ENCODE assay signal across 18 cellular contexts in the genomic region with DNA sequence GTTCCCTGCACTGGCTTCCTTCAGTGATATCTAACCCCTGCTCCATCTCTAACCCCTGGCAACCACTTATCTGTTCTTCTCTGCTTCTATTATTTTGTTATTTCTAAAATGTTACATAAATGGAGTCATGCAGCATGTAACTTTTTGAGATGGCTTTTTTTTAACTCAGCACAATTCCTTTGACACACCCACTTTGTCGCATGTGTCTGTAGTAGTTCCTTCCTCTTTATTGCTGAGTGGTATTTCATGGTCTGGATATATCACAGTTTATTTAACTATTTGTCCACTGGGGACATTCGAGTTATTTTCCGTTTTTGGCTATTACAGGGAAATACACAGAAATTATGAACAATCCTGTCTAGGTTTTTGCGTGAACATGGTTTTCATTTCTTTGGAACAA.
DNase-seq lines count a peak whose midpoint lies in the region; ATAC-seq and TF ChIP-seq lines count a peak whose summit lies in the region.
"Had no signal": no experiment of that assay in that cellular context is flagged by ENCODE, and none has a peak within 500 bp of the region (broad histone marks: within the 10 kb centered on the region; RNA-seq: fewer than 3 reads in every experiment).

No MANE protein-coding gene starts in this region.

- peaks cover 22% of the 10 kb centered on the region for H3K4me1 ChIP-seq in upper lobe of right lung

- no peak overlapping the region for H3K4me3 ChIP-seq in upper lobe of right lung
- H3K4me3 ChIP-seq: MG63 had no signal

- H3K27me3 Mint-ChIP-seq in natural killer cell (ENCODE audit: low read depth in 2 of 2) (no peaks in the 10 kb centered on the region), brain (no peaks in the 10 kb centered on the region)
- H3K27me3 Mint-ChIP-seq in natural killer cell treated with Interleukin-12 subunit alpha and Interleukin-12 subunit beta and Interleukin-15 and Interleukin-18, amount 100 ng/mL, for 72 hours: no peaks in the 10 kb centered on the region
- H3K27me3 Mint-ChIP-seq: CD4-positive, alpha-beta T cell had no signal

- H3K36me3 Mint-ChIP-seq in natural killer cell (no peaks in the 10 kb centered on the region), brain (peaks cover 75% of the 10 kb centered on the region)
- no peaks in the 10 kb centered on the region for H3K36me3 Mint-ChIP-seq in natural killer cell treated with Interleukin-12 subunit alpha and Interleukin-12 subunit beta and Interleukin-15 and Interleukin-18, amount 100 ng/mL, for 72 hours

- H3K9me3 Mint-ChIP-seq in natural killer cell: no peaks in the 10 kb centered on the region
- H3K9me3 Mint-ChIP-seq in natural killer cell treated with Interleukin-12 subunit alpha and Interleukin-12 subunit beta and Interleukin-15 and Interleukin-18, amount 100 ng/mL, for 72 hours: no peaks in the 10 kb centered on the region
- peaks cover 0 to 10% (median 4%) of the 10 kb centered on the region in 5 experiments for H3K9me3 Mint-ChIP-seq in brain
- H3K9me3 Mint-ChIP-seq: CD4-positive, alpha-beta T cell had no signal

- intact Hi-C loops in natural killer cell (cut with micrococcal nuclease) (no loop called here), upper lobe of right lung (cut with DNase I) (no loop called here)

- peaks cover 32% of the 10 kb centered on the region for H3K36me3 ChIP-seq in upper lobe of right lung

- TF ChIP-seq CTCF in natural killer cell (IDR thresholded peaks at IDR 0.05): peak; percentile 8
- TF ChIP-seq CTCF in brain (conservative IDR thresholded peaks at IDR 0.05): no peak
- TF ChIP-seq CTCF in upper lobe of right lung (IDR thresholded peaks at IDR 0.05): no peak

- no peaks in the 10 kb centered on the region for H3K27me3 ChIP-seq in upper lobe of right lung
- H3K27me3 ChIP-seq: MG63 had no signal

- ATAC-seq in natural killer cell (no peak), upper lobe of right lung (peak; percentile 71), GM21529 (IDR thresholded peaks at IDR 0.05; ENCODE audit: unreplicated experiment) (no peak)
- no peak for ATAC-seq in natural killer cell treated with Interleukin-12 subunit alpha and Interleukin-12 subunit beta and Interleukin-15 and Interleukin-18, amount 100 ng/mL, for 72 hours

- H3K4me1 Mint-ChIP-seq in natural killer cell (no peaks in the 10 kb centered on the region), brain (peaks cover 44% of the 10 kb centered on the region)
- H3K4me1 Mint-ChIP-seq in natural killer cell treated with Interleukin-12 subunit alpha and Interleukin-12 subunit beta and Interleukin-15 and Interleukin-18, amount 100 ng/mL, for 72 hours (ENCODE audit: low read depth in 2 of 2): peaks cover 0 to 6% of the 10 kb centered on the region in 2 donors

- no peak overlapping the region for H3K27ac ChIP-seq in upper lobe of right lung
- H3K27ac ChIP-seq: KMS-11, RWPE1 had no signal

- H3K27ac Mint-ChIP-seq in natural killer cell: no peak overlapping the region
- no peak overlapping the region for H3K27ac Mint-ChIP-seq in natural killer cell treated with Interleukin-12 subunit alpha and Interleukin-12 subunit beta and Interleukin-15 and Interleukin-18, amount 100 ng/mL, for 72 hours
- H3K27ac Mint-ChIP-seq in brain: peak overlapping the region in 3 of 5 experiments; percentile 0 to 65 (median 1)
- H3K27ac Mint-ChIP-seq: CD4-positive, alpha-beta T cell had no signal

- H3K4me3 Mint-ChIP-seq in natural killer cell: no peak overlapping the region
- no peak overlapping the region for H3K4me3 Mint-ChIP-seq in natural killer cell treated with Interleukin-12 subunit alpha and Interleukin-12 subunit beta and Interleukin-15 and Interleukin-18, amount 100 ng/mL, for 72 hours
- H3K4me3 Mint-ChIP-seq in brain: no peak overlapping the region
- H3K4me3 Mint-ChIP-seq: CD4-positive, alpha-beta T cell had no signal

- no peaks in the 10 kb centered on the region for H3K9me3 ChIP-seq in upper lobe of right lung
- H3K9me3 ChIP-seq: MG63 had no signal

- DNase-seq in natural killer cell (no peak), MV-4-11 (lab: John Stamatoyannopoulos, UW) (peak; percentile 47), upper lobe of right lung (no peak), AML-193 (lab: John Stamatoyannopoulos, UW) (no peak), retina (no peak)
- no peak for DNase-seq in natural killer cell treated with Interleukin-12 subunit alpha and Interleukin-12 subunit beta and Interleukin-15 and Interleukin-18, amount 100 ng/mL, for 72 hours (ENCODE audit: low spot score)
- DNase-seq: CD4-positive, alpha-beta T cell; DMS79 treated with DMSO at 0.1 percent for 48 hours; GDM1; MG63; NCI-H1417 treated with DMSO at 0.1 percent for 48 hours; NCI-H2029 treated with DMSO at 0.1 percent for 48 hours; NCI-H524; T-helper 1 cell had no signal

Comparison
In these comparisons a context has a peak if more than half of its experiments do, and no peak if none do; other contexts are left out.
1. H3K27ac Mint-ChIP-seq: peak in brain (3 of 5); none in natural killer cell (0 of 2) and natural killer cell treated with Interleukin-12 subunit alpha and Interleukin-12 subunit beta and Interleukin-15 and Interleukin-18, amount 100 ng/mL, for 72 hours (0 of 2).